In genomic region chr2:52220393-52220792, GRCh38 we compare ENCODE assay signal across 17 cellular contexts.
DNase-seq lines count a peak whose midpoint lies in the region; ATAC-seq and TF ChIP-seq lines count a peak whose summit lies in the region.
"Had no signal": no experiment of that assay in that cellular context is flagged by ENCODE, and none has a peak within 500 bp of the region (broad histone marks: within the 10 kb centered on the region; RNA-seq: fewer than 3 reads in every experiment).

No MANE protein-coding gene starts in this region.

- H3K27ac Mint-ChIP-seq in HFFc6 = no peak overlapping the region
- H3K27ac Mint-ChIP-seq: activated naive CD4-positive, alpha-beta T cell treated with anti-CD3 and anti-CD28 coated beads, Interleukin-2, amount 50 U/mL, for 24 hours; CD14-positive monocyte; natural killer cell treated with Interleukin-12 subunit alpha and Interleukin-12 subunit beta and Interleukin-15 and Interleukin-18, amount 100 ng/mL, for 72 hours had no signal

- DNase-seq in NCI-H1417 (lab: John Stamatoyannopoulos, UW) = peak; percentile 42 to 76 (median 75)
- DNase-seq in NCI-H1417 treated with DMSO at 0.1 percent for 48 hours (lab: John Stamatoyannopoulos, UW) = no peak
- DNase-seq in NCI-H2029 (lab: John Stamatoyannopoulos, UW) = peak; percentile 94
- DNase-seq in OCI-M1 (lab: John Stamatoyannopoulos, UW) = peak; percentile 8
- peak; percentile 1 for DNase-seq in myocyte (ENCODE audit: low read depth)
- no peak for DNase-seq in HFFc6
- no peak for DNase-seq in T-helper 9 cell
- no peak for DNase-seq in stimulated activated naive CD8-positive, alpha-beta T cell treated with anti-CD3 and anti-CD28 coated beads, Interleukin-15, Interleukin-2, amounts not matched to agents 100 U/mL and 50 U/mL, for 24 hours
- DNase-seq: activated CD4-positive, alpha-beta T cell treated with anti-CD3 and anti-CD28 coated beads for 1 hour; foreskin keratinocyte; Karpas-422; NCI-H226; T-helper 2 cell had no signal

- H3K36me3 Mint-ChIP-seq in HFFc6 (ENCODE audit: low read depth) = no peaks in the 10 kb centered on the region
- H3K36me3 Mint-ChIP-seq: activated naive CD4-positive, alpha-beta T cell treated with anti-CD3 and anti-CD28 coated beads, Interleukin-2, amount 50 U/mL, for 24 hours; CD14-positive monocyte; natural killer cell treated with Interleukin-12 subunit alpha and Interleukin-12 subunit beta and Interleukin-15 and Interleukin-18, amount 100 ng/mL, for 72 hours had no signal

- no peak overlapping the region for H3K4me3 Mint-ChIP-seq in HFFc6
- H3K4me3 Mint-ChIP-seq: activated naive CD4-positive, alpha-beta T cell treated with anti-CD3 and anti-CD28 coated beads, Interleukin-2, amount 50 U/mL, for 24 hours; CD14-positive monocyte; natural killer cell treated with Interleukin-12 subunit alpha and Interleukin-12 subunit beta and Interleukin-15 and Interleukin-18, amount 100 ng/mL, for 72 hours had no signal

- TF ChIP-seq CTCF in HFFc6 (IDR thresholded peaks at IDR 0.05) = no peak

- H3K9me3 Mint-ChIP-seq in HFFc6 = no peaks in the 10 kb centered on the region; the same call in 1 of the 2 replicates

- peaks cover 13% of the 10 kb centered on the region for H3K4me1 Mint-ChIP-seq in HFFc6 (ENCODE audit: low read depth)
- H3K4me1 Mint-ChIP-seq: activated naive CD4-positive, alpha-beta T cell treated with anti-CD3 and anti-CD28 coated beads, Interleukin-2, amount 50 U/mL, for 24 hours; CD14-positive monocyte had no signal

- ATAC-seq in stimulated activated naive CD8-positive, alpha-beta T cell treated with anti-CD3 and anti-CD28 coated beads, Interleukin-15, Interleukin-2, amounts not matched to agents 100 U/mL and 50 U/mL, for 24 hours = no peak
- ATAC-seq: foreskin keratinocyte; natural killer cell treated with Interleukin-12 subunit alpha and Interleukin-12 subunit beta and Interleukin-15 and Interleukin-18, amount 100 ng/mL, for 72 hours; psoas muscle had no signal

- H3K27me3 Mint-ChIP-seq in HFFc6 (ENCODE audit: insufficient read depth) = no peaks in the 10 kb centered on the region
- H3K27me3 Mint-ChIP-seq: activated naive CD4-positive, alpha-beta T cell treated with anti-CD3 and anti-CD28 coated beads, Interleukin-2, amount 50 U/mL, for 24 hours; natural killer cell treated with Interleukin-12 subunit alpha and Interleukin-12 subunit beta and Interleukin-15 and Interleukin-18, amount 100 ng/mL, for 72 hours had no signal

Comparison
In these comparisons a context has a peak if more than half of its experiments do, and no peak if none do; other contexts are left out.
1. DNase-seq: peak in NCI-H1417 (3 of 3), NCI-H2029 (single experiment), OCI-M1 (single experiment) and myocyte (single experiment); none in NCI-H1417 treated with DMSO at 0.1 percent for 48 hours (single experiment), HFFc6 (single experiment), T-helper 9 cell (single experiment) and stimulated activated naive CD8-positive, alpha-beta T cell treated with anti-CD3 and anti-CD28 coated beads, Interleukin-15, Interleukin-2, amounts not matched to agents 100 U/mL and 50 U/mL, for 24 hours (single experiment).